Comparison of ENCODE assay signal across 17 cellular contexts in genomic region chr2:127680706-127681287, GRCh38. TPM values are rescaled to one million over a fixed set of nuclear protein-coding genes. Genes with fewer than 3 reads are reported as not detected.
DNase-seq lines count a peak whose midpoint lies in the region; ATAC-seq and TF ChIP-seq lines count a peak whose summit lies in the region.
"Had no signal": no experiment of that assay in that cellular context is flagged by ENCODE, and none has a peak within 500 bp of the region (broad histone marks: within the 10 kb centered on the region; RNA-seq: fewer than 3 reads in every experiment).

No MANE protein-coding gene starts in this region.

- DNase-seq in H7 (peak; percentile 48), dorsolateral prefrontal cortex (no peak), naive B cell (no peak), suprapubic skin (ENCODE audit: low spot score in 2 of 2) (no peak), COR-L47 (lab: John Stamatoyannopoulos, UW) (no peak), RKO (ENCODE audit: low spot score) (no peak), kidney glomerular epithelial cell (lab: John Stamatoyannopoulos, UW) (no peak)
- DNase-seq: activated CD4-positive, alpha-beta T cell treated with anti-CD3 and anti-CD28 coated beads, Interleukin-2, amount 50 U/mL, for 1 hour; activated naive CD4-positive, alpha-beta T cell treated with anti-CD3 and anti-CD28 coated beads, Interleukin-2, amount 10 ng/mL, durations not matched to agents 7 days and 5 days; foreskin melanocyte; mesendoderm; NCI-H1105; NCI-H524; T-helper 1 cell had no signal

- no peaks in the 10 kb centered on the region for H3K36me3 Mint-ChIP-seq in naive B cell
- H3K36me3 Mint-ChIP-seq: activated naive CD4-positive, alpha-beta T cell treated with anti-CD3 and anti-CD28 coated beads, Interleukin-2, amount 10 ng/mL, durations not matched to agents 7 days and 5 days; neural progenitor cell had no signal

- H3K27me3 ChIP-seq in H7 (ENCODE audit: control insufficient read depth, insufficient read depth, low read length) (peaks cover 16% of the 10 kb centered on the region), dorsolateral prefrontal cortex (peaks cover 0 to 5% (median 0%) of the 10 kb centered on the region in 45 donors), suprapubic skin (peaks cover 4% of the 10 kb centered on the region)

- H3K27ac ChIP-seq in dorsolateral prefrontal cortex, result peak overlapping the region in 1 of 59 donors; percentile 35
- H3K27ac ChIP-seq in suprapubic skin, result no peak overlapping the region
- H3K27ac ChIP-seq: neural progenitor cell had no signal

- no peak for TF ChIP-seq EP300 in suprapubic skin (IDR thresholded peaks at IDR 0.05)

- H3K4me3 ChIP-seq in H7 (ENCODE audit: insufficient read depth, low read depth, low read length), result no peak overlapping the region
- H3K4me3 ChIP-seq in dorsolateral prefrontal cortex, result peak overlapping the region in 51 of 59 donors; percentile 9 to 64 (median 45)
- peak overlapping the region; percentile 33 for H3K4me3 ChIP-seq in suprapubic skin
- H3K4me3 ChIP-seq: neural progenitor cell had no signal

- TF ChIP-seq POLR2A in suprapubic skin (IDR thresholded peaks at IDR 0.05), result no peak

- H3K27ac Mint-ChIP-seq in naive B cell, result no peak overlapping the region
- H3K27ac Mint-ChIP-seq: activated naive CD4-positive, alpha-beta T cell treated with anti-CD3 and anti-CD28 coated beads, Interleukin-2, amount 10 ng/mL, durations not matched to agents 7 days and 5 days; neural progenitor cell; stimulated activated naive CD8-positive, alpha-beta T cell treated with anti-CD3 and anti-CD28 coated beads, Interleukin-15, Interleukin-2, amounts not matched to agents 100 ng/mL and 50 ng/mL, for 24 hours had no signal

- peaks cover 18 to 40% (median 25%) of the 10 kb centered on the region in 3 donors for H3K27me3 Mint-ChIP-seq in naive B cell

- H3K36me3 ChIP-seq in H7 (replicated peaks; ENCODE audit: control insufficient read depth, insufficient read depth, low read length), result no peaks in the 10 kb centered on the region
- H3K36me3 ChIP-seq in suprapubic skin, result no peaks in the 10 kb centered on the region
- H3K36me3 ChIP-seq: neural progenitor cell had no signal

- no peaks in the 10 kb centered on the region for H3K9me3 Mint-ChIP-seq in naive B cell
- H3K9me3 Mint-ChIP-seq: activated naive CD4-positive, alpha-beta T cell treated with anti-CD3 and anti-CD28 coated beads, Interleukin-2, amount 10 ng/mL, durations not matched to agents 7 days and 5 days; neural progenitor cell; stimulated activated naive CD8-positive, alpha-beta T cell treated with anti-CD3 and anti-CD28 coated beads, Interleukin-15, Interleukin-2, amounts not matched to agents 100 ng/mL and 50 ng/mL, for 24 hours had no signal

- H3K4me3 Mint-ChIP-seq in naive B cell, result peak overlapping the region in 5 of 8 donors; percentile 26 to 81 (median 65)
- H3K4me3 Mint-ChIP-seq: activated naive CD4-positive, alpha-beta T cell treated with anti-CD3 and anti-CD28 coated beads, Interleukin-2, amount 10 ng/mL, durations not matched to agents 7 days and 5 days; neural progenitor cell; stimulated activated naive CD8-positive, alpha-beta T cell treated with anti-CD3 and anti-CD28 coated beads, Interleukin-15, Interleukin-2, amounts not matched to agents 100 ng/mL and 50 ng/mL, for 24 hours had no signal

- ATAC-seq in naive B cell (ENCODE audit: low read depth in 2 of 2), result no peak

- no peaks in the 10 kb centered on the region for H3K9me3 ChIP-seq in suprapubic skin

- intact Hi-C loops in dorsolateral prefrontal cortex (cut with DNase I), result no loop called here

- peaks cover 13 to 31% (median 15%) of the 10 kb centered on the region in 3 donors for H3K4me1 Mint-ChIP-seq in naive B cell

- WGBS in suprapubic skin, result 92% methylated on average over 19 of the region's 19 CpGs

- peaks cover 4% of the 10 kb centered on the region for H3K4me1 ChIP-seq in suprapubic skin

- TF ChIP-seq CTCF in dorsolateral prefrontal cortex (IDR thresholded peaks at IDR 0.05 in 54 of 56, conservative IDR thresholded peaks at IDR 0.05 in 2 of 56; ENCODE audit: low read depth in 1 of 56, partially characterized antibody in 56 of 56), result no peak
- TF ChIP-seq CTCF in suprapubic skin (IDR thresholded peaks at IDR 0.05), result no peak

RNA-seq across cellular contexts. Expression of gene LIMS2, which starts 5.5 kb away (rescaled TPM):
- 0.33 and 1.4 TPM in 2 replicates for total RNA-seq in H7 (2014; rRNA removed; shearing (Covaris generic))
- total RNA-seq in dorsolateral prefrontal cortex, result 10 to 100 TPM in 109 of 120 experiments, 1 to 10 TPM in 11; 5.8 to 55.7 (median 18.4) TPM
- 10 to 100 TPM; 11.2 to 60.4 (median 27.7) TPM for polyA plus RNA-seq in naive B cell (ENCODE audit: low read depth in 6 of 6)
- 10 to 100 TPM in 2 of 4 donors, 1 to 10 TPM in 2; 9.2 to 40.0 (median 15.4) TPM for total RNA-seq in suprapubic skin

RNA-seq across cellular contexts. Expression of gene SFT2D3, which starts 20.5 kb away (rescaled TPM):
- 10.5 and 13.4 TPM in 2 replicates for total RNA-seq in H7 (2014; rRNA removed; shearing (Covaris generic))
- total RNA-seq in dorsolateral prefrontal cortex, result 1 to 10 TPM; 1.3 to 5.3 (median 3.1) TPM
- polyA plus RNA-seq in naive B cell (ENCODE audit: low read depth in 6 of 6), result 1 to 10 TPM in 3 of 6 donors, under 1 TPM in 2, not detected in 1; 0.28 to 3.0 (median 2.8) TPM
- 10 to 100 TPM; 10.2 to 15.9 (median 12.2) TPM for total RNA-seq in suprapubic skin

RNA-seq across cellular contexts. Expression of gene GPR17, which starts 34.8 kb away (rescaled TPM):
- not detected in 2 replicates for total RNA-seq in H7 (2014; rRNA removed; shearing (Covaris generic))
- total RNA-seq in dorsolateral prefrontal cortex (10 to 100 TPM in 78 of 120 experiments, 1 to 10 TPM in 41, under 1 TPM in 1; 0.72 to 27.7 (median 11.7) TPM), suprapubic skin (under 1 TPM in 2 of 4 donors, not detected in 2; 0.48 to 0.52 TPM)
- polyA plus RNA-seq in naive B cell (ENCODE audit: low read depth in 6 of 6), result not detected
- total RNA-seq: G401 had no signal
